ENCODE assay signal across 2 cellular contexts in the genomic region with DNA sequence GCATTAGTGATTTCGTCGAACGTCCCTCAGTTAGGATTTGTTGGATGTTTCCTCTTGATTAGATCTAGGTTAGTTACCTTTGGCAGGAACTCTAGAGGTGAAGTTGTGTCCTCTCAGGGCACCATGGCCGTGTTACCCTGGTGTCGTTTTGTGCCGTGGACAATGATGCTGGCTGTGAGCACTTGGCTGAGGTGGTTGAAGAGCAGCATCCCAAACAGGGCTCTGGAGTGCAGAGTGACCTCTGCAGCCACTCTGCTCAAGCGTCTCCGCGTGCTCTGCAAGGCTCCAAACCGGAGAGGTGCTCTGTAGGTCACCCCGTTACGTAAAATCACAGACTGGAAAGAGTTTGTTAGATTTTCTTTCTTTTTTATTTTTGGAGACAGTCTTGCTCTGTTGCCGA.
TF ChIP-seq lines count a peak whose summit lies in the region.

No MANE protein-coding gene starts in this region.

TF ChIP-seq in GM23338, 12 proteins besides CTCF, POLR2A, EP300 and RAD21 (continues in another document):
- TF ChIP-seq, protein P1, sequence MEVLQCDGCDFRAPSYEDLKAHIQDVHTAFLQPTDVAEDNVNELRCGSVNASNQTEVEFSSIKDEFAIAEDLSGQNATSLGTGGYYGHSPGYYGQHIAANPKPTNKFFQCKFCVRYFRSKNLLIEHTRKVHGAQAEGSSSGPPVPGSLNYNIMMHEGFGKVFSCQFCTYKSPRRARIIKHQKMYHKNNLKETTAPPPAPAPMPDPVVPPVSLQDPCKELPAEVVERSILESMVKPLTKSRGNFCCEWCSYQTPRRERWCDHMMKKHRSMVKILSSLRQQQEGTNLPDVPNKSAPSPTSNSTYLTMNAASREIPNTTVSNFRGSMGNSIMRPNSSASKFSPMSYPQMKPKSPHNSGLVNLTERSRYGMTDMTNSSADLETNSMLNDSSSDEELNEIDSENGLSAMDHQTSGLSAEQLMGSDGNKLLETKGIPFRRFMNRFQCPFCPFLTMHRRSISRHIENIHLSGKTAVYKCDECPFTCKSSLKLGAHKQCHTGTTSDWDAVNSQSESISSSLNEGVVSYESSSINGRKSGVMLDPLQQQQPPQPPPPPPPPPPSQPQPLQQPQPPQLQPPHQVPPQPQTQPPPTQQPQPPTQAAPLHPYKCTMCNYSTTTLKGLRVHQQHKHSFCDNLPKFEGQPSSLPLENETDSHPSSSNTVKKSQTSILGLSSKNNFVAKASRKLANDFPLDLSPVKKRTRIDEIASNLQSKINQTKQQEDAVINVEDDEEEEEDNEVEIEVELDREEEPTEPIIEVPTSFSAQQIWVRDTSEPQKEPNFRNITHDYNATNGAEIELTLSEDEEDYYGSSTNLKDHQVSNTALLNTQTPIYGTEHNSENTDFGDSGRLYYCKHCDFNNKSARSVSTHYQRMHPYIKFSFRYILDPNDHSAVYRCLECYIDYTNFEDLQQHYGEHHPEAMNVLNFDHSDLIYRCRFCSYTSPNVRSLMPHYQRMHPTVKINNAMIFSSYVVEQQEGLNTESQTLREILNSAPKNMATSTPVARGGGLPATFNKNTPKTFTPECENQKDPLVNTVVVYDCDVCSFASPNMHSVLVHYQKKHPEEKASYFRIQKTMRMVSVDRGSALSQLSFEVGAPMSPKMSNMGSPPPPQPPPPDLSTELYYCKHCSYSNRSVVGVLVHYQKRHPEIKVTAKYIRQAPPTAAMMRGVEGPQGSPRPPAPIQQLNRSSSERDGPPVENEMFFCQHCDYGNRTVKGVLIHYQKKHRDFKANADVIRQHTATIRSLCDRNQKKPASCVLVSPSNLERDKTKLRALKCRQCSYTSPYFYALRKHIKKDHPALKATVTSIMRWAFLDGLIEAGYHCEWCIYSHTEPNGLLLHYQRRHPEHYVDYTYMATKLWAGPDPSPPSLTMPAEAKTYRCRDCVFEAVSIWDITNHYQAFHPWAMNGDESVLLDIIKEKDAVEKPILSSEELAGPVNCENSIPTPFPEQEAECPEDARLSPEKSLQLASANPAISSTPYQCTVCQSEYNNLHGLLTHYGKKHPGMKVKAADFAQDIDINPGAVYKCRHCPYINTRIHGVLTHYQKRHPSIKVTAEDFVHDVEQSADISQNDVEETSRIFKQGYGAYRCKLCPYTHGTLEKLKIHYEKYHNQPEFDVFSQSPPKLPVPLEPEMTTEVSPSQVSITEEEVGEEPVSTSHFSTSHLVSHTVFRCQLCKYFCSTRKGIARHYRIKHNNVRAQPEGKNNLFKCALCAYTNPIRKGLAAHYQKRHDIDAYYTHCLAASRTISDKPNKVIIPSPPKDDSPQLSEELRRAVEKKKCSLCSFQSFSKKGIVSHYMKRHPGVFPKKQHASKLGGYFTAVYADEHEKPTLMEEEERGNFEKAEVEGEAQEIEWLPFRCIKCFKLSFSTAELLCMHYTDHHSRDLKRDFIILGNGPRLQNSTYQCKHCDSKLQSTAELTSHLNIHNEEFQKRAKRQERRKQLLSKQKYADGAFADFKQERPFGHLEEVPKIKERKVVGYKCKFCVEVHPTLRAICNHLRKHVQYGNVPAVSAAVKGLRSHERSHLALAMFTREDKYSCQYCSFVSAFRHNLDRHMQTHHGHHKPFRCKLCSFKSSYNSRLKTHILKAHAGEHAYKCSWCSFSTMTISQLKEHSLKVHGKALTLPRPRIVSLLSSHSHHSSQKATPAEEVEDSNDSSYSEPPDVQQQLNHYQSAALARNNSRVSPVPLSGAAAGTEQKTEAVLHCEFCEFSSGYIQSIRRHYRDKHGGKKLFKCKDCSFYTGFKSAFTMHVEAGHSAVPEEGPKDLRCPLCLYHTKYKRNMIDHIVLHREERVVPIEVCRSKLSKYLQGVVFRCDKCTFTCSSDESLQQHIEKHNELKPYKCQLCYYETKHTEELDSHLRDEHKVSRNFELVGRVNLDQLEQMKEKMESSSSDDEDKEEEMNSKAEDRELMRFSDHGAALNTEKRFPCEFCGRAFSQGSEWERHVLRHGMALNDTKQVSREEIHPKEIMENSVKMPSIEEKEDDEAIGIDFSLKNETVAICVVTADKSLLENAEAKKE (CRISPR knock-in tag; IDR thresholded peaks at IDR 0.05), result no peak
- TF ChIP-seq POLR2AphosphoS5 (IDR thresholded peaks at IDR 0.05; ENCODE audit: low read depth), result no peak
- TF ChIP-seq ZNF114 (CRISPR knock-in tag; IDR thresholded peaks at IDR 0.05), result no peak
- TF ChIP-seq, protein P2, sequence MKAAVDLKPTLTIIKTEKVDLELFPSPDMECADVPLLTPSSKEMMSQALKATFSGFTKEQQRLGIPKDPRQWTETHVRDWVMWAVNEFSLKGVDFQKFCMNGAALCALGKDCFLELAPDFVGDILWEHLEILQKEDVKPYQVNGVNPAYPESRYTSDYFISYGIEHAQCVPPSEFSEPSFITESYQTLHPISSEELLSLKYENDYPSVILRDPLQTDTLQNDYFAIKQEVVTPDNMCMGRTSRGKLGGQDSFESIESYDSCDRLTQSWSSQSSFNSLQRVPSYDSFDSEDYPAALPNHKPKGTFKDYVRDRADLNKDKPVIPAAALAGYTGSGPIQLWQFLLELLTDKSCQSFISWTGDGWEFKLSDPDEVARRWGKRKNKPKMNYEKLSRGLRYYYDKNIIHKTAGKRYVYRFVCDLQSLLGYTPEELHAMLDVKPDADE (IDR thresholded peaks at IDR 0.05), result no peak
- TF ChIP-seq CREB1 (CRISPR knock-in tag; IDR thresholded peaks at IDR 0.05; ENCODE audit: low read depth), result no peak
- TF ChIP-seq EZH2phosphoT487 (IDR thresholded peaks at IDR 0.05; ENCODE audit: unreplicated experiment), result no peak
- no peak for TF ChIP-seq JUNB (IDR thresholded peaks at IDR 0.05; ENCODE audit: unreplicated experiment)
- TF ChIP-seq ZNF331 (CRISPR knock-in tag; IDR thresholded peaks at IDR 0.05; ENCODE audit: low read depth), result no peak
- TF ChIP-seq STAT1 (IDR thresholded peaks at IDR 0.05; ENCODE audit: unreplicated experiment), result no peak
- no peak for TF ChIP-seq EZH2 (IDR thresholded peaks at IDR 0.05; ENCODE audit: low read depth, unreplicated experiment)

TF ChIP-seq in HEK293T, 16 proteins besides CTCF, POLR2A, EP300 and RAD21:
- TF ChIP-seq ARNT (IDR thresholded peaks at IDR 0.05), result no peak
- no peak for TF ChIP-seq BHLHE40 (IDR thresholded peaks at IDR 0.05; ENCODE audit: borderline replicate concordance)
- no peak for TF ChIP-seq ZNF384 (IDR thresholded peaks at IDR 0.05)
- TF ChIP-seq ELF4 (IDR thresholded peaks at IDR 0.05), result no peak
- TF ChIP-seq TARDBP (IDR thresholded peaks at IDR 0.05), result no peak
TF ChIP-seq in HEK293T: peak in this region for 0.
